ENCODE assay signal across 14 cellular contexts in genomic region chr14:50173891-50174290, GRCh38.
"Had no signal": no experiment of that assay in that cellular context is flagged by ENCODE, and none has a peak within 500 bp of the region (broad histone marks: within the 10 kb centered on the region; RNA-seq: fewer than 3 reads in every experiment).

No MANE protein-coding gene starts in this region.

- H3K27me3 ChIP-seq: cardiac muscle cell, gastroesophageal sphincter, stomach had no signal

- H3K4me3 ChIP-seq: cardiac muscle cell, gastroesophageal sphincter, skin epidermis, stomach, thoracic aorta had no signal

- H3K27ac ChIP-seq: cardiac muscle cell, gastroesophageal sphincter, parathyroid adenoma, skin epidermis, stomach, thoracic aorta had no signal

- H2AFZ ChIP-seq: parathyroid adenoma had no signal

- H3K9me3 ChIP-seq: gastroesophageal sphincter, stomach, thoracic aorta had no signal

- H3K9ac ChIP-seq: parathyroid adenoma had no signal

- H3K79me2 ChIP-seq: parathyroid adenoma had no signal

- H3K4me1 ChIP-seq: gastroesophageal sphincter, parathyroid adenoma, stomach had no signal

- ATAC-seq: activated CD8-positive, alpha-beta memory T cell treated with anti-CD3 and anti-CD28 coated beads, Interleukin-2, amount 10 ng/mL, durations not matched to agents 7 days and 5 days; gastroesophageal sphincter; left ventricle myocardium superior had no signal

- DNase-seq: activated CD4-positive, alpha-beta T cell treated with anti-CD3 and anti-CD28 coated beads for 1 hour; activated CD4-positive, alpha-beta T cell treated with anti-CD3 and anti-CD28 coated beads, Interleukin-2, amount 50 U/mL, for 48 hours; activated CD8-positive, alpha-beta memory T cell treated with anti-CD3 and anti-CD28 coated beads, Interleukin-2, amount 10 ng/mL, durations not matched to agents 7 days and 5 days; activated effector memory CD4-positive, alpha-beta T cell treated with Interleukin-2 at 50 U/mL for 16 hours; activated T-cell treated with anti-CD3 and anti-CD28 coated beads, Interleukin-2, amount 50 U/mL, for 24 hours; left ventricle myocardium superior; naive B cell; stimulated activated CD4-positive, alpha-beta T cell treated with anti-CD3 and anti-CD28 coated beads, Interleukin-4, amount 100 ng/mL, for 4 hours; stomach had no signal
